In the genomic region with DNA sequence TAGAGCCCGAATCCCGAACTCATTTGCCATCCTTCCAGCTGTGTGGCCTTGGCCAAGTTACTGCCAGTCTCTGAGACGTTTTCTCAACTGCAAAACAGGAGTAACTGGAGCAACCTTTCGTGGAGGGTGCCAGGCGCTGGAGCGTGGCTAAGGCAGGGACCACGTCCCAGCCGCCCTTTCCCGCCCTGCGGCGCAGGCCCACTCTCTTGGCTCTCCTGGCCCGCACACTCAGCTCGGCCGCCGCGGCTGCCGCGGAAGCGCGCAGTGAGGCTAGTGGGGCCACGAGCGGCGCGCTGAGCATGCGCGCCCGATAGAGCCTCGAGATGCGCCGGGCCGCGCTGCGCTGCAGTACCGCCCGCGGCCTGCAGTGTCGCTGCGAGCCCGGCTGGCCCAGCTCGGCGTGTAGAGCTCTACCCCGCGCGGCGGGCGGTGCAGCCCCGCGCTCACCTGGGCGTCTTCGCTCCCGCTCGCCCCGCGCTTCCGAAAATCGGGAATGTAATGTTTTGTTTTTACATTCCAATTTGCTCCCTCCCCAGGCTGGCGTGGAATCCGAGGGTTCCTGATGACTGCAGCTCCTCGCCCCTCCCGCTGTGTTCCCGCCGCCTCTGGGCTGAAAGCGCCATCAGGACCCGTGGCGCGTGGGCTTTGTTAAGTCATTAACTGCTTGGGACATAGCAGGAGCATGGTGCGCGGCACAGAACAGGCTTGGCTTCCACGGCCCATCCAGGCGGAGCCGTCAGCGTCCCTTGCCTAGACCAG, we compare ENCODE assay signal across 8 cellular contexts. TPM values are rescaled to one million over a fixed set of nuclear protein-coding genes. Genes with fewer than 3 reads are reported as not detected.
A peak's percentile ranks its signal among the peaks of the same experiment; 100 is the strongest.
DNase-seq lines count a peak whose midpoint lies in the region; ATAC-seq, FAIRE-seq and TF ChIP-seq lines count a peak whose summit lies in the region.

No MANE protein-coding gene starts in this region.

- ATAC-seq in HG02884 (IDR thresholded peaks at IDR 0.05; ENCODE audit: unreplicated experiment) (peak; percentile 58), upper lobe of right lung (peak; percentile 94)

- WGBS in ovary, 3 donors: 4 to 8% (median 4%) methylated on average over 52 to 72 of the region's 72 CpGs

- H3K9me3 ChIP-seq in OCI-LY7 (ENCODE audit: low read length): no peaks in the 10 kb centered on the region
- H3K9me3 ChIP-seq in ovary: no peaks in the 10 kb centered on the region
- no peaks in the 10 kb centered on the region for H3K9me3 ChIP-seq in upper lobe of right lung

- intact Hi-C loops in OCI-LY7 (cut with micrococcal nuclease; ENCODE audit: unreplicated experiment) (no loop called here), ovary (cut with DNase I) (no loop called here), upper lobe of right lung (cut with DNase I) (no loop called here)

- peak; percentile 76 for TF ChIP-seq CTCF in OCI-LY7 (conservative IDR thresholded peaks at IDR 0.05; ENCODE audit: low read length)
- TF ChIP-seq CTCF in ovary (IDR thresholded peaks at IDR 0.05): peak; percentile 55 to 75 (median 55)
- peak; percentile 94 for TF ChIP-seq CTCF in upper lobe of right lung (IDR thresholded peaks at IDR 0.05)

- BruUV-seq in OCI-LY7 (replicated peaks; lab: Mats Ljungman, UMichigan): no TSS peak

- H4K20me1 ChIP-seq in OCI-LY7 (ENCODE audit: insufficient read depth, low read length): no peaks in the 10 kb centered on the region; the same call in 1 of the 2 replicates

- no peaks in the 10 kb centered on the region for H3K36me3 ChIP-seq in OCI-LY7 (ENCODE audit: insufficient read depth, low read length)
- H3K36me3 ChIP-seq in ovary: no peaks in the 10 kb centered on the region
- H3K36me3 ChIP-seq in upper lobe of right lung: no peaks in the 10 kb centered on the region

- H3K4me1 ChIP-seq in OCI-LY7 (ENCODE audit: insufficient read depth, low read length, poor library complexity, severe bottlenecking) (peaks cover 8% of the 10 kb centered on the region), ovary (ENCODE audit: insufficient read depth) (peaks cover 10% of the 10 kb centered on the region), upper lobe of right lung (no peaks in the 10 kb centered on the region)

- H3K4me3 ChIP-seq in OCI-LY7 (ENCODE audit: low read depth, low read length, poor library complexity, severe bottlenecking) (peak overlapping the region; percentile 38), ovary (peak overlapping the region; percentile 15), upper lobe of right lung (peak overlapping the region; percentile 29)

- H2AFZ ChIP-seq in OCI-LY7 (ENCODE audit: low read length): peak overlapping the region; percentile 63; the same call in 1 of the 2 replicates

- H3K27ac ChIP-seq in OCI-LY7 (ENCODE audit: low read depth, low read length, poor library complexity, severe bottlenecking) (no peak overlapping the region), ovary (no peak overlapping the region), upper lobe of right lung (no peak overlapping the region)

- no peak for TF ChIP-seq EP300 in ovary (IDR thresholded peaks at IDR 0.05)

- H3K27me3 ChIP-seq in ovary: no peaks in the 10 kb centered on the region
- peaks cover 37% of the 10 kb centered on the region for H3K27me3 ChIP-seq in upper lobe of right lung

- peak overlapping the region; percentile 50 for H3K4me2 ChIP-seq in OCI-LY7 (ENCODE audit: low read length)

- POLR2A ChIA-PET in OCI-LY7 (lab: Charles Lee): interaction anchor here (1.0 to 1.3 kb wide), 3 partner anchors 12 to 293 kb away, joined by 3 read pairs; no protein-coding TSS in a partner anchor

- peak; percentile 58 for FAIRE-seq in GM18507 (lab: Jason Lieb, UNC)

- no peaks in the 10 kb centered on the region for H3K9me2 ChIP-seq in OCI-LY7 (ENCODE audit: insufficient read depth, low read length)

- CTCF ChIA-PET in OCI-LY7 (lab: Charles Lee; ENCODE audit: unreplicated experiment): interaction anchor here (1.3 kb wide), 1 partner anchor 25 kb away, joined by 3 read pairs; no protein-coding TSS in a partner anchor

- H3K79me2 ChIP-seq in OCI-LY7 (ENCODE audit: insufficient read depth, low read depth, low read length): peaks cover 1% of the 10 kb centered on the region; the same call in 1 of the 2 replicates

- no peak for TF ChIP-seq POLR2A in ovary (IDR thresholded peaks at IDR 0.05)

- DNase-seq in GM18507 (ENCODE audit: extremely low spot score, insufficient read length, low read depth): peak; percentile 75
- peak; percentile 70 for DNase-seq in OCI-LY7 (ENCODE audit: low spot score)
- peak; percentile 65 for DNase-seq in activated T-helper 9 cell treated with anti-CD3 and anti-CD28 coated beads, Interleukin-2, amount 50 U/mL, for 16 hours (ENCODE audit: low read depth)
- DNase-seq in foreskin melanocyte: peak; percentile 75
- DNase-seq in ovary: peak; percentile 12 to 68 (median 33)
- peak; percentile 82 for DNase-seq in upper lobe of right lung
- DNase-seq in DMS153 (lab: John Stamatoyannopoulos, UW): no peak

RNA-seq across cellular contexts. Expression of a gene that starts 4.0 kb away (rescaled TPM):
- total RNA-seq in OCI-LY7 (2014; rRNA removed; shearing (Covaris generic)): 18.2 and 30.2 TPM in 2 replicates
- 19.1 and 24.2 TPM in 2 replicates for total RNA-seq in OCI-LY7 (2022)
- total RNA-seq in ovary: 10 to 100 TPM; 11.8 to 42.1 (median 31.1) TPM
- polyA plus RNA-seq in ovary: 10 to 100 TPM; 10.2 to 15.6 TPM
- total RNA-seq in upper lobe of right lung: 19.0 TPM
